ENCODE assay signal across 12 cellular contexts in genomic region chr1:106268070-106268469, GRCh38.
DNase-seq lines count a peak whose midpoint lies in the region; TF ChIP-seq lines count a peak whose summit lies in the region.
"Had no signal": no experiment of that assay in that cellular context is flagged by ENCODE, and none has a peak within 500 bp of the region (broad histone marks: within the 10 kb centered on the region; RNA-seq: fewer than 3 reads in every experiment).

No MANE protein-coding gene starts in this region.

- H3K9me3 Mint-ChIP-seq in neural crest cell: peaks cover 8% of the 10 kb centered on the region

- H3K27ac ChIP-seq in adrenal gland: no peak overlapping the region

- 16 to 26% (median 20%) methylated on average over 5 of the region's 5 CpGs for WGBS in adrenal gland, 4 donors

- H3K27me3 ChIP-seq in adrenal gland: no peaks in the 10 kb centered on the region

- no peak overlapping the region for H3K27ac Mint-ChIP-seq in neural crest cell (ENCODE audit: unreplicated experiment)

- TF ChIP-seq POLR2A in adrenal gland (IDR thresholded peaks at IDR 0.05): no peak

- H3K36me3 Mint-ChIP-seq in neural crest cell (ENCODE audit: low read depth): peaks cover 5% of the 10 kb centered on the region

- no peak overlapping the region for H3K4me3 Mint-ChIP-seq in neural crest cell

- no peaks in the 10 kb centered on the region for H3K27me3 Mint-ChIP-seq in neural crest cell (ENCODE audit: low read depth)

- H3K9me3 ChIP-seq in adrenal gland (replicated peaks in 1 of 3): no peaks in the 10 kb centered on the region

- no peak overlapping the region for H3K4me3 ChIP-seq in adrenal gland

- H3K36me3 ChIP-seq in adrenal gland (replicated peaks in 1 of 2): no peaks in the 10 kb centered on the region

- intact Hi-C loops in adrenal gland (cut with DNase I): no loop called here

- H3K4me1 ChIP-seq in adrenal gland (replicated peaks in 1 of 2): no peaks in the 10 kb centered on the region

- DNase-seq in DMS 273 (lab: John Stamatoyannopoulos, UW; ENCODE audit: unreplicated experiment) (peak; percentile 5), DMS 273 treated with DMSO at 0.1 percent for 48 hours (lab: John Stamatoyannopoulos, UW) (no peak), NCI-H1694 (lab: John Stamatoyannopoulos, UW) (peak; percentile 9), adrenal gland (peak in 5 of 7 donors; percentile 13 to 58 (median 15)), neural crest cell (ENCODE audit: low read depth, low spot score) (no peak), DMS79 treated with DMSO at 0.1 percent for 48 hours (lab: John Stamatoyannopoulos, UW) (no peak)
- DNase-seq in activated naive CD4-positive, alpha-beta T cell (lab: John Stamatoyannopoulos, UW): no peak
- no peak for DNase-seq in activated CD4-positive, alpha-beta T cell treated with anti-CD3 and anti-CD28 coated beads, Interleukin-2, amount 50 U/mL, for 1 hour
- DNase-seq: 8988T, amniotic stem cell, GOT3, NCI-H1048 had no signal

- H3K4me1 Mint-ChIP-seq in neural crest cell: peaks cover 5% of the 10 kb centered on the region

- TF ChIP-seq CTCF in adrenal gland (IDR thresholded peaks at IDR 0.05): peak in 3 of 6 experiments; percentile 13 to 20 (median 19)
- TF ChIP-seq CTCF in neural crest cell (conservative IDR thresholded peaks at IDR 0.05): peak; percentile 60

Comparison
In these comparisons a context has a peak if more than half of its experiments do, and no peak if none do; other contexts are left out.
1. DNase-seq: peak in DMS 273 (single experiment), NCI-H1694 (single experiment) and adrenal gland (5 of 7); none in DMS 273 treated with DMSO at 0.1 percent for 48 hours (single experiment), neural crest cell (single experiment), activated naive CD4-positive, alpha-beta T cell (0 of 4), activated CD4-positive, alpha-beta T cell treated with anti-CD3 and anti-CD28 coated beads, Interleukin-2, amount 50 U/mL, for 1 hour (single experiment) and DMS79 treated with DMSO at 0.1 percent for 48 hours (single experiment).